Comparison of ENCODE assay signal across 33 cellular contexts in genomic region chr7:131904750-131905327, GRCh38.
DNase-seq lines count a peak whose midpoint lies in the region; ATAC-seq, FAIRE-seq and TF ChIP-seq lines count a peak whose summit lies in the region.
"Had no signal": no experiment of that assay in that cellular context is flagged by ENCODE, and none has a peak within 500 bp of the region (broad histone marks: within the 10 kb centered on the region; RNA-seq: fewer than 3 reads in every experiment).

No MANE protein-coding gene starts in this region.

- H3K9me3 ChIP-seq in HepG2 (ENCODE audit: low read length): no peaks in the 10 kb centered on the region
- H3K9me3 ChIP-seq: BE2C had no signal

- H3K79me2 ChIP-seq in HepG2 (ENCODE audit: insufficient read depth, low read length): no peaks in the 10 kb centered on the region

- CTCF ChIA-PET in WTC11 (lab: Charles Lee) (interaction anchor here (1.1 to 1.5 kb wide), 2 partner anchors 46 to 213 kb away, joined by 3 to 14 read pairs; no protein-coding TSS in a partner anchor), HepG2 (lab: Yijun Ruan, JAX; ENCODE audit: low intra/inter-chr PET ratio, low total read pairs) (no interaction called here)

- TF ChIP-seq EP300 in HepG2 (IDR thresholded peaks at IDR 0.05; ENCODE audit: low read depth in 2 of 2, low read length in 2 of 2) (no peak), HepG2 (CRISPR knock-in tag; IDR thresholded peaks at IDR 0.05; ENCODE audit: borderline replicate concordance) (no peak)

- 8% methylated on average over 3 of the region's 3 CpGs for WGBS in HepG2 (ENCODE audit: low lambda C conversion rate)

- H3K36me3 ChIP-seq in HepG2 (replicated peaks in 1 of 2; ENCODE audit: control insufficient read depth in 1 of 2, insufficient read depth in 2 of 2, low read length in 2 of 2): no peaks in the 10 kb centered on the region
- H3K36me3 ChIP-seq: BE2C, SJCRH30 had no signal

- no peak overlapping the region for H3K9ac ChIP-seq in HepG2 (ENCODE audit: insufficient read depth, low read depth, low read length)

- ATAC-seq in WTC11 (peak; percentile 30), HepG2 (no peak), GM19035 (IDR thresholded peaks at IDR 0.05; ENCODE audit: unreplicated experiment) (no peak)
- ATAC-seq: GM12878, Right ventricle myocardium inferior, SK-N-SH treated with all-trans-retinoic acid at 6 μM for 48 hours had no signal

- H3K27me3 Mint-ChIP-seq in WTC11 (ENCODE audit: low read depth): peaks cover 75% of the 10 kb centered on the region

- TF ChIP-seq RAD21 in HepG2 (CRISPR knock-in tag; IDR thresholded peaks at IDR 0.05): no peak

- H3K9me3 Mint-ChIP-seq in WTC11: peaks cover 6% of the 10 kb centered on the region

- H3K27ac ChIP-seq in HepG2 (ENCODE audit: extremely low read length, insufficient read depth, low read length): no peak overlapping the region
- H3K27ac ChIP-seq: HL-60, PC-9, SJCRH30 had no signal

- H3K36me3 Mint-ChIP-seq in WTC11: no peaks in the 10 kb centered on the region; the same call in 1 of the 2 replicates
- H3K36me3 Mint-ChIP-seq: CD14-positive monocyte had no signal

- peaks cover 0 to 12% of the 10 kb centered on the region in 2 experiments; a peak in 2 of 5 replicates for H3K27me3 ChIP-seq in HepG2 (ENCODE audit: control insufficient read depth in 1 of 2, insufficient read depth in 2 of 2, low read length in 2 of 2)
- H3K27me3 ChIP-seq: SJCRH30 had no signal

- TF ChIP-seq POLR2A in HepG2 (IDR thresholded peaks at IDR 0.05; ENCODE audit: insufficient read depth in 1 of 2, low read depth in 2 of 2, low read length in 2 of 2): no peak

- H3K4me1 Mint-ChIP-seq in WTC11: peaks cover 3% of the 10 kb centered on the region; the same call in 1 of the 2 replicates
- H3K4me1 Mint-ChIP-seq: CD14-positive monocyte; CD8-positive, alpha-beta memory T cell had no signal

- POLR2A ChIA-PET in WTC11 (lab: Charles Lee): no interaction called here
- POLR2A ChIA-PET in HepG2 (lab: Yijun Ruan, JAX): no interaction called here

- no TSS peak for BruUV-seq in HepG2 (replicated peaks; lab: Mats Ljungman, UMichigan)

- no peak overlapping the region for H3K4me3 Mint-ChIP-seq in WTC11
- H3K4me3 Mint-ChIP-seq: CD14-positive monocyte; CD8-positive, alpha-beta memory T cell had no signal

- H3K4me3 ChIP-seq in HepG2 (replicated peaks in 1 of 3; ENCODE audit: insufficient read depth in 1 of 3, low read depth in 2 of 3, low read length in 3 of 3): no peak overlapping the region
- H3K4me3 ChIP-seq: GM12878, PC-9, SJCRH30 had no signal

- H4K20me1 ChIP-seq in HepG2 (ENCODE audit: insufficient read depth, low read length): no peaks in the 10 kb centered on the region

- no peaks in the 10 kb centered on the region for H3K4me1 ChIP-seq in HepG2 (ENCODE audit: insufficient read depth, low read length)
- H3K4me1 ChIP-seq: BE2C, SJCRH30 had no signal

- TF ChIP-seq CTCF in WTC11 (IDR thresholded peaks at IDR 0.05): no peak
- no peak for TF ChIP-seq CTCF in HepG2 (CRISPR knock-in tag; IDR thresholded peaks at IDR 0.05)

- FAIRE-seq in HepG2 (lab: Jason Lieb, UNC): no peak
- FAIRE-seq: GM12878, H54 had no signal

- H3K27ac Mint-ChIP-seq in WTC11: no peak overlapping the region
- H3K27ac Mint-ChIP-seq: CD14-positive monocyte; CD8-positive, alpha-beta memory T cell had no signal

- intact Hi-C loops in HepG2 (cut with micrococcal nuclease; ENCODE audit: unreplicated experiment): no loop called here

- no peak overlapping the region for H3K4me2 ChIP-seq in HepG2 (ENCODE audit: low read depth, low read length)
- H3K4me2 ChIP-seq: PC-9 had no signal

- no peak overlapping the region for H2AFZ ChIP-seq in HepG2 (ENCODE audit: low read length)
- H2AFZ ChIP-seq: PC-9 had no signal

- in situ Hi-C loops in HepG2 (cut with HindIII; ENCODE audit: extremely low pct_ligation_motif_present, low pct_unique_long_range_greater_than_20kb): no loop called here

- DNase-seq in NCI-H748 (lab: John Stamatoyannopoulos, UW; ENCODE audit: unreplicated experiment): peak; percentile 7
- DNase-seq in NCI-H748 treated with DMSO at 0.1 percent for 48 hours (lab: John Stamatoyannopoulos, UW): no peak
- DNase-seq in WTC11 (ENCODE audit: low spot score): no peak
- DNase-seq in left kidney (ENCODE audit: low read depth, low spot score): peak; percentile 58
- DNase-seq in retina: peak; percentile 40
- no peak for DNase-seq in HepG2 (ENCODE audit: low spot score)
- DNase-seq in activated CD8-positive, alpha-beta memory T cell treated with anti-CD3 and anti-CD28 coated beads, Interleukin-2, amount 50 U/mL, for 4 hours: no peak
- DNase-seq: 8988T; ACHN; BE2C; CD8-positive, alpha-beta memory T cell; DMS 273 treated with DMSO at 0.1 percent for 48 hours; DMS79; EL; GDM1; Karpas-422; NCI-H1105 treated with DMSO at 0.1 percent for 48 hours; NCI-H146; NCI-H1930; NCI-H2107; NCI-H226; NCI-H510A; NCI-H69; NK-92 treated with Interleukin-12 subunit alpha and Interleukin-12 subunit beta, amount 100 ng/mL, for 24 hours; PC-9; SJCRH30 had no signal

TF ChIP-seq in WTC11, 78 proteins besides CTCF, POLR2A, EP300 and RAD21:
- no peak for TF ChIP-seq E2F1 (CRISPR knock-in tag; IDR thresholded peaks at IDR 0.05)

TF ChIP-seq in HepG2, 621 proteins besides CTCF, POLR2A, EP300 and RAD21 (continues in another document):
- TF ChIP-seq, protein P1, sequence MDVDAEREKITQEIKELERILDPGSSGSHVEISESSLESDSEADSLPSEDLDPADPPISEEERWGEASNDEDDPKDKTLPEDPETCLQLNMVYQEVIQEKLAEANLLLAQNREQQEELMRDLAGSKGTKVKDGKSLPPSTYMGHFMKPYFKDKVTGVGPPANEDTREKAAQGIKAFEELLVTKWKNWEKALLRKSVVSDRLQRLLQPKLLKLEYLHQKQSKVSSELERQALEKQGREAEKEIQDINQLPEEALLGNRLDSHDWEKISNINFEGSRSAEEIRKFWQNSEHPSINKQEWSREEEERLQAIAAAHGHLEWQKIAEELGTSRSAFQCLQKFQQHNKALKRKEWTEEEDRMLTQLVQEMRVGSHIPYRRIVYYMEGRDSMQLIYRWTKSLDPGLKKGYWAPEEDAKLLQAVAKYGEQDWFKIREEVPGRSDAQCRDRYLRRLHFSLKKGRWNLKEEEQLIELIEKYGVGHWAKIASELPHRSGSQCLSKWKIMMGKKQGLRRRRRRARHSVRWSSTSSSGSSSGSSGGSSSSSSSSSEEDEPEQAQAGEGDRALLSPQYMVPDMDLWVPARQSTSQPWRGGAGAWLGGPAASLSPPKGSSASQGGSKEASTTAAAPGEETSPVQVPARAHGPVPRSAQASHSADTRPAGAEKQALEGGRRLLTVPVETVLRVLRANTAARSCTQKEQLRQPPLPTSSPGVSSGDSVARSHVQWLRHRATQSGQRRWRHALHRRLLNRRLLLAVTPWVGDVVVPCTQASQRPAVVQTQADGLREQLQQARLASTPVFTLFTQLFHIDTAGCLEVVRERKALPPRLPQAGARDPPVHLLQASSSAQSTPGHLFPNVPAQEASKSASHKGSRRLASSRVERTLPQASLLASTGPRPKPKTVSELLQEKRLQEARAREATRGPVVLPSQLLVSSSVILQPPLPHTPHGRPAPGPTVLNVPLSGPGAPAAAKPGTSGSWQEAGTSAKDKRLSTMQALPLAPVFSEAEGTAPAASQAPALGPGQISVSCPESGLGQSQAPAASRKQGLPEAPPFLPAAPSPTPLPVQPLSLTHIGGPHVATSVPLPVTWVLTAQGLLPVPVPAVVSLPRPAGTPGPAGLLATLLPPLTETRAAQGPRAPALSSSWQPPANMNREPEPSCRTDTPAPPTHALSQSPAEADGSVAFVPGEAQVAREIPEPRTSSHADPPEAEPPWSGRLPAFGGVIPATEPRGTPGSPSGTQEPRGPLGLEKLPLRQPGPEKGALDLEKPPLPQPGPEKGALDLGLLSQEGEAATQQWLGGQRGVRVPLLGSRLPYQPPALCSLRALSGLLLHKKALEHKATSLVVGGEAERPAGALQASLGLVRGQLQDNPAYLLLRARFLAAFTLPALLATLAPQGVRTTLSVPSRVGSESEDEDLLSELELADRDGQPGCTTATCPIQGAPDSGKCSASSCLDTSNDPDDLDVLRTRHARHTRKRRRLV (CRISPR knock-in tag; IDR thresholded peaks at IDR 0.05): no peak
- TF ChIP-seq, protein P2, sequence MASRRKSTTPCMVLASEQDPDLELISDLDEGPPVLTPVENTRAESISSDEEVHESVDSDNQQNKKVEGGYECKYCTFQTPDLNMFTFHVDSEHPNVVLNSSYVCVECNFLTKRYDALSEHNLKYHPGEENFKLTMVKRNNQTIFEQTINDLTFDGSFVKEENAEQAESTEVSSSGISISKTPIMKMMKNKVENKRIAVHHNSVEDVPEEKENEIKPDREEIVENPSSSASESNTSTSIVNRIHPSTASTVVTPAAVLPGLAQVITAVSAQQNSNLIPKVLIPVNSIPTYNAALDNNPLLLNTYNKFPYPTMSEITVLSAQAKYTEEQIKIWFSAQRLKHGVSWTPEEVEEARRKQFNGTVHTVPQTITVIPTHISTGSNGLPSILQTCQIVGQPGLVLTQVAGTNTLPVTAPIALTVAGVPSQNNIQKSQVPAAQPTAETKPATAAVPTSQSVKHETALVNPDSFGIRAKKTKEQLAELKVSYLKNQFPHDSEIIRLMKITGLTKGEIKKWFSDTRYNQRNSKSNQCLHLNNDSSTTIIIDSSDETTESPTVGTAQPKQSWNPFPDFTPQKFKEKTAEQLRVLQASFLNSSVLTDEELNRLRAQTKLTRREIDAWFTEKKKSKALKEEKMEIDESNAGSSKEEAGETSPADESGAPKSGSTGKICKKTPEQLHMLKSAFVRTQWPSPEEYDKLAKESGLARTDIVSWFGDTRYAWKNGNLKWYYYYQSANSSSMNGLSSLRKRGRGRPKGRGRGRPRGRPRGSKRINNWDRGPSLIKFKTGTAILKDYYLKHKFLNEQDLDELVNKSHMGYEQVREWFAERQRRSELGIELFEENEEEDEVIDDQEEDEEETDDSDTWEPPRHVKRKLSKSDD (CRISPR knock-in tag; IDR thresholded peaks at IDR 0.05; ENCODE audit: low read depth): no peak
- TF ChIP-seq, protein P3, sequence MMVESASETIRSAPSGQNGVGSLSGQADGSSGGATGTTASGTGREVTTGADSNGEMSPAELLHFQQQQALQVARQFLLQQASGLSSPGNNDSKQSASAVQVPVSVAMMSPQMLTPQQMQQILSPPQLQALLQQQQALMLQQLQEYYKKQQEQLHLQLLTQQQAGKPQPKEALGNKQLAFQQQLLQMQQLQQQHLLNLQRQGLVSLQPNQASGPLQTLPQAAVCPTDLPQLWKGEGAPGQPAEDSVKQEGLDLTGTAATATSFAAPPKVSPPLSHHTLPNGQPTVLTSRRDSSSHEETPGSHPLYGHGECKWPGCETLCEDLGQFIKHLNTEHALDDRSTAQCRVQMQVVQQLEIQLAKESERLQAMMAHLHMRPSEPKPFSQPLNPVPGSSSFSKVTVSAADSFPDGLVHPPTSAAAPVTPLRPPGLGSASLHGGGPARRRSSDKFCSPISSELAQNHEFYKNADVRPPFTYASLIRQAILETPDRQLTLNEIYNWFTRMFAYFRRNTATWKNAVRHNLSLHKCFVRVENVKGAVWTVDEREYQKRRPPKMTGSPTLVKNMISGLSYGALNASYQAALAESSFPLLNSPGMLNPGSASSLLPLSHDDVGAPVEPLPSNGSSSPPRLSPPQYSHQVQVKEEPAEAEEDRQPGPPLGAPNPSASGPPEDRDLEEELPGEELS (CRISPR knock-in tag; IDR thresholded peaks at IDR 0.05): no peak

Comparison
In these comparisons a context has a peak if more than half of its experiments do, and no peak if none do; other contexts are left out.
1. DNase-seq: peak in NCI-H748 (single experiment), left kidney (single experiment) and retina (single experiment); none in NCI-H748 treated with DMSO at 0.1 percent for 48 hours (single experiment), WTC11 (single experiment), HepG2 (single experiment) and activated CD8-positive, alpha-beta memory T cell treated with anti-CD3 and anti-CD28 coated beads, Interleukin-2, amount 50 U/mL, for 4 hours (single experiment).